Comparison of ENCODE assay signal across 20 cellular contexts in the genomic region with DNA sequence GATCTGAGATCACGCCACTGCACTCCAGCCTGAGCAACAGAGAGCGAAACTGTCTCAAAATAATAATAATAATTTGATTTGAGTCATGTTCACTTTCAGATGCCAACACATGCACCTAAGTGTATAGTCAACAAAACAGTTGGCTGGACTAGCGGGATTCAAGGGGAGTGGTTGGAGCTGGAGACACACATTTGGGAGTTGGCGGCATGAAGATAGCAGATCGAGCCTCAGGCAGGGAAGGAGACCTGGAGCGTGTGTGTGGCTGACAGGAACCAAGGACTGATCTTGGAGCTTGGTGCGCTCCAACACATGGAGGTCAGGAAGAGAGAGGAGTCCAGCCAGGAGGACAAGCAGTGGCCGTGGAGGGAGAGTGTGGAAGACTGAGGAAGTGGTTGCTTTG.
"Had no signal": no experiment of that assay in that cellular context is flagged by ENCODE, and none has a peak within 500 bp of the region (broad histone marks: within the 10 kb centered on the region; RNA-seq: fewer than 3 reads in every experiment).

No MANE protein-coding gene starts in this region.

- H3K27ac ChIP-seq: brain microvascular endothelial cell, colonic mucosa, epithelial cell of prostate, foreskin keratinocyte, lower lobe of right lung, ovary, psoas muscle, right atrium auricular region, thoracic aorta, upper lobe of left lung had no signal

- H3K4me3 Mint-ChIP-seq: activated CD4-positive, alpha-beta memory T cell treated with anti-CD3 and anti-CD28 coated beads, Interleukin-2, amount 10 ng/mL, durations not matched to agents 7 days and 5 days; activated CD4-positive, alpha-beta T cell treated with anti-CD3 and anti-CD28 coated beads, Interleukin-2, amount 10 ng/mL, durations not matched to agents 24 days and 14 days; activated CD8-positive, alpha-beta memory T cell treated with anti-CD3 and anti-CD28 coated beads, Interleukin-2, amount 10 ng/mL, durations not matched to agents 7 days and 5 days; activated T-helper 17 cell treated with anti-CD3 and anti-CD28 coated beads, Interleukin-2, amount 50 U/mL, for 72 hours; immature natural killer cell; naive B cell had no signal

- DNase-seq: activated CD4-positive, alpha-beta memory T cell treated with anti-CD3 and anti-CD28 coated beads, Interleukin-2, amount 10 ng/mL, durations not matched to agents 7 days and 5 days; activated CD4-positive, alpha-beta T cell treated with anti-CD3 and anti-CD28 coated beads, Interleukin-2, amount 10 ng/mL, durations not matched to agents 24 days and 14 days; activated CD8-positive, alpha-beta memory T cell treated with anti-CD3 and anti-CD28 coated beads, Interleukin-2, amount 10 ng/mL, durations not matched to agents 7 days and 5 days; brain microvascular endothelial cell; caudate nucleus; colonic mucosa; foreskin keratinocyte; immature natural killer cell; lower lobe of right lung; naive B cell; ovary; psoas muscle; stimulated activated CD4-positive, alpha-beta T cell treated with anti-CD3 and anti-CD28 coated beads, Interleukin-4, amount 100 ng/mL, for 24 hours; stimulated activated naive CD4-positive, alpha-beta T cell treated with Interleukin-2 at 50 U/mL for 16 hours; upper lobe of left lung had no signal

- H3K4me1 Mint-ChIP-seq: activated CD4-positive, alpha-beta memory T cell treated with anti-CD3 and anti-CD28 coated beads, Interleukin-2, amount 10 ng/mL, durations not matched to agents 7 days and 5 days; activated CD8-positive, alpha-beta memory T cell treated with anti-CD3 and anti-CD28 coated beads, Interleukin-2, amount 10 ng/mL, durations not matched to agents 7 days and 5 days; activated T-helper 17 cell treated with anti-CD3 and anti-CD28 coated beads, Interleukin-2, amount 50 U/mL, for 72 hours; immature natural killer cell had no signal

- H3K4me3 ChIP-seq: colonic mucosa, lower lobe of right lung, ovary, psoas muscle, right atrium auricular region, thoracic aorta, upper lobe of left lung had no signal

- H3K27me3 ChIP-seq: brain microvascular endothelial cell, colonic mucosa, foreskin keratinocyte, ovary, right atrium auricular region, upper lobe of left lung had no signal

- H3K9me3 Mint-ChIP-seq: activated CD4-positive, alpha-beta memory T cell treated with anti-CD3 and anti-CD28 coated beads, Interleukin-2, amount 10 ng/mL, durations not matched to agents 7 days and 5 days; activated CD4-positive, alpha-beta T cell treated with anti-CD3 and anti-CD28 coated beads, Interleukin-2, amount 10 ng/mL, durations not matched to agents 24 days and 14 days; activated naive CD4-positive, alpha-beta T cell treated with anti-CD3 and anti-CD28 coated beads, Interleukin-2, amount 50 U/mL, for 72 hours; activated T-helper 17 cell treated with anti-CD3 and anti-CD28 coated beads, Interleukin-2, amount 50 U/mL, for 72 hours; immature natural killer cell; naive B cell had no signal

- H3K36me3 ChIP-seq: brain microvascular endothelial cell, colonic mucosa, ovary, right atrium auricular region, thoracic aorta had no signal

- H3K27ac Mint-ChIP-seq: activated CD4-positive, alpha-beta memory T cell treated with anti-CD3 and anti-CD28 coated beads, Interleukin-2, amount 10 ng/mL, durations not matched to agents 7 days and 5 days; activated CD4-positive, alpha-beta T cell treated with anti-CD3 and anti-CD28 coated beads, Interleukin-2, amount 10 ng/mL, durations not matched to agents 24 days and 14 days; activated CD8-positive, alpha-beta memory T cell treated with anti-CD3 and anti-CD28 coated beads, Interleukin-2, amount 10 ng/mL, durations not matched to agents 7 days and 5 days; activated naive CD4-positive, alpha-beta T cell treated with anti-CD3 and anti-CD28 coated beads, Interleukin-2, amount 50 U/mL, for 72 hours; activated T-helper 17 cell treated with anti-CD3 and anti-CD28 coated beads, Interleukin-2, amount 50 U/mL, for 72 hours; immature natural killer cell; naive B cell had no signal

- H3K27me3 Mint-ChIP-seq: activated CD4-positive, alpha-beta memory T cell treated with anti-CD3 and anti-CD28 coated beads, Interleukin-2, amount 10 ng/mL, durations not matched to agents 7 days and 5 days; activated CD4-positive, alpha-beta T cell treated with anti-CD3 and anti-CD28 coated beads, Interleukin-2, amount 10 ng/mL, durations not matched to agents 24 days and 14 days; activated CD8-positive, alpha-beta memory T cell treated with anti-CD3 and anti-CD28 coated beads, Interleukin-2, amount 10 ng/mL, durations not matched to agents 7 days and 5 days; activated T-helper 17 cell treated with anti-CD3 and anti-CD28 coated beads, Interleukin-2, amount 50 U/mL, for 72 hours; naive B cell had no signal

- H3K9me3 ChIP-seq: colonic mucosa, lower lobe of right lung, ovary, psoas muscle, right atrium auricular region, thoracic aorta, upper lobe of left lung had no signal

- H3K36me3 Mint-ChIP-seq: activated CD8-positive, alpha-beta memory T cell treated with anti-CD3 and anti-CD28 coated beads, Interleukin-2, amount 10 ng/mL, durations not matched to agents 7 days and 5 days; activated naive CD4-positive, alpha-beta T cell treated with anti-CD3 and anti-CD28 coated beads, Interleukin-2, amount 50 U/mL, for 72 hours; naive B cell had no signal
